Comparison of ENCODE assay signal across 8 cellular contexts in genomic region chr15:101250331-101250730, GRCh38. TPM values are rescaled to one million over a fixed set of nuclear protein-coding genes. Genes with fewer than 3 reads are reported as not detected.
DNase-seq lines count a peak whose midpoint lies in the region; ATAC-seq lines count a peak whose summit lies in the region.

No MANE protein-coding gene starts in this region.

- H4K20me1 ChIP-seq in BLaER1 treated with 17β-estradiol and CSF1 and Interleukin-3, amounts not matched to agents 10 nM and 100 nM: peaks cover 25 to 56% (median 46%) of the 10 kb centered on the region in 11 experiments; a peak in 19 of 22 replicates

- DNase-seq in amniotic epithelial cell (ENCODE audit: low read depth): peak; percentile 42
- DNase-seq in G401 (ENCODE audit: low spot score): no peak
- DNase-seq in activated effector memory CD4-positive, alpha-beta T cell treated with Interleukin-2 at 50 U/mL for 16 hours: no peak

- H3K36me3 ChIP-seq in BLaER1 treated with 17β-estradiol and CSF1 and Interleukin-3, amounts not matched to agents 10 nM and 100 nM: peaks cover 0 to 37% (median 13%) of the 10 kb centered on the region in 11 experiments; a peak in 11 of 22 replicates
- peaks cover 13% of the 10 kb centered on the region; the same call in 1 of the 2 replicates for H3K36me3 ChIP-seq in HUES48 (ENCODE audit: control insufficient read depth, insufficient read depth, low read length)
- peaks cover 29% of the 10 kb centered on the region for H3K36me3 ChIP-seq in iPS-20b (ENCODE audit: insufficient read depth, low read depth, low read length)
- peaks cover 0 to 4% (median 0%) of the 10 kb centered on the region in 5 donors for H3K36me3 ChIP-seq in subcutaneous abdominal adipose tissue (ENCODE audit: control insufficient read depth in 5 of 5, insufficient read depth in 5 of 5, low read length in 5 of 5)

- no peak for ATAC-seq in HG03175 (IDR thresholded peaks at IDR 0.05; ENCODE audit: unreplicated experiment)

- in situ Hi-C loops in G401 (cut with HindIII; ENCODE audit: low sequenced_read_pairs): no loop called here

- peaks cover 0 to 14% (median 0%) of the 10 kb centered on the region in 11 experiments; a peak in 2 of 22 replicates for H3K27me3 ChIP-seq in BLaER1 treated with 17β-estradiol and CSF1 and Interleukin-3, amounts not matched to agents 10 nM and 100 nM
- H3K27me3 ChIP-seq in HUES48 (ENCODE audit: control insufficient read depth, insufficient read depth, low read length): peaks cover 8% of the 10 kb centered on the region; the same call in 1 of the 2 replicates
- H3K27me3 ChIP-seq in iPS-20b (ENCODE audit: insufficient read depth, low read length): peaks cover 12% of the 10 kb centered on the region; the same call in 1 of the 2 replicates
- H3K27me3 ChIP-seq in subcutaneous abdominal adipose tissue (ENCODE audit: control insufficient read depth in 5 of 5, insufficient read depth in 4 of 5, low read length in 5 of 5): no peaks in the 10 kb centered on the region

- peak overlapping the region; percentile 75 to 100 (median 96) for H3K4me3 ChIP-seq in BLaER1 treated with 17β-estradiol and CSF1 and Interleukin-3, amounts not matched to agents 10 nM and 100 nM
- H3K4me3 ChIP-seq in HUES48 (ENCODE audit: low read depth, low read length): peak overlapping the region; percentile 76
- H3K4me3 ChIP-seq in iPS-20b (ENCODE audit: low read length): peak overlapping the region; percentile 84
- peak overlapping the region; percentile 75 to 91 (median 82) for H3K4me3 ChIP-seq in subcutaneous abdominal adipose tissue (ENCODE audit: low read depth in 1 of 5, low read length in 5 of 5)

- peak overlapping the region; percentile 88 to 98 (median 95) for H3K9ac ChIP-seq in BLaER1 treated with 17β-estradiol and CSF1 and Interleukin-3, amounts not matched to agents 10 nM and 100 nM
- H3K9ac ChIP-seq in HUES48 (ENCODE audit: low read depth, low read length) (peak overlapping the region; percentile 65), iPS-20b (ENCODE audit: low read depth, low read length) (peak overlapping the region; percentile 85), subcutaneous abdominal adipose tissue (ENCODE audit: low read length in 5 of 5) (peak overlapping the region in 4 of 5 donors; percentile 63 to 83 (median 78))

- H3K9me3 ChIP-seq in BLaER1 treated with 17β-estradiol and CSF1 and Interleukin-3, amounts not matched to agents 10 nM and 100 nM (replicated peaks in 1 of 11): no peaks in the 10 kb centered on the region
- H3K9me3 ChIP-seq in HUES48 (ENCODE audit: control insufficient read depth, insufficient read depth, low read length): no peaks in the 10 kb centered on the region
- no peaks in the 10 kb centered on the region for H3K9me3 ChIP-seq in iPS-20b (ENCODE audit: insufficient read depth, low read depth, low read length)
- no peaks in the 10 kb centered on the region for H3K9me3 ChIP-seq in subcutaneous abdominal adipose tissue (ENCODE audit: control insufficient read depth in 5 of 5, low read length in 5 of 5)

- peaks cover 60 to 64% (median 62%) of the 10 kb centered on the region in 10 experiments for H3K4me1 ChIP-seq in BLaER1 treated with 17β-estradiol and CSF1 and Interleukin-3, amounts not matched to agents 10 nM and 100 nM
- H3K4me1 ChIP-seq in HUES48 (ENCODE audit: control insufficient read depth, insufficient read depth, low read length) (peaks cover 36% of the 10 kb centered on the region), iPS-20b (ENCODE audit: insufficient read depth, low read length) (peaks cover 13% of the 10 kb centered on the region; the same call in 1 of the 2 replicates), subcutaneous abdominal adipose tissue (ENCODE audit: control insufficient read depth in 5 of 5, insufficient read depth in 5 of 5, low read length in 5 of 5) (peaks cover 6 to 41% (median 29%) of the 10 kb centered on the region in 5 donors)

- peak overlapping the region in 10 of 11 experiments; percentile 88 to 95 (median 92); a peak in 20 of 22 replicates for H3K27ac ChIP-seq in BLaER1 treated with 17β-estradiol and CSF1 and Interleukin-3, amounts not matched to agents 10 nM and 100 nM
- peak overlapping the region; percentile 47 for H3K27ac ChIP-seq in HUES48 (ENCODE audit: low read depth, low read length)
- no peak overlapping the region for H3K27ac ChIP-seq in iPS-20b (ENCODE audit: low read length)
- peak overlapping the region; percentile 57 for H3K27ac ChIP-seq in subcutaneous abdominal adipose tissue (ENCODE audit: low read depth, low read length)

- H3K4me2 ChIP-seq in BLaER1 treated with 17β-estradiol and CSF1 and Interleukin-3, amounts not matched to agents 10 nM and 100 nM: peak overlapping the region; percentile 87 to 100 (median 95)

RNA-seq across cellular contexts. Expression of gene CHSY1, which starts 1.5 kb away (rescaled TPM):
- total RNA-seq in G401 (2014; rRNA removed; shearing (Covaris generic)): 9.5 and 11.0 TPM in 2 replicates

RNA-seq across cellular contexts. Expression of gene SELENOS, which starts 27.0 kb away (rescaled TPM):
- 61.7 and 62.5 TPM in 2 replicates for total RNA-seq in G401 (2014; rRNA removed; shearing (Covaris generic))

RNA-seq across cellular contexts. Expression of gene SNRPA1, which starts 44.7 kb away (rescaled TPM):
- total RNA-seq in G401 (2014; rRNA removed; shearing (Covaris generic)): 74.6 and 106 TPM in 2 replicates
